ENCODE assay signal across 14 cellular contexts in the genomic region with DNA sequence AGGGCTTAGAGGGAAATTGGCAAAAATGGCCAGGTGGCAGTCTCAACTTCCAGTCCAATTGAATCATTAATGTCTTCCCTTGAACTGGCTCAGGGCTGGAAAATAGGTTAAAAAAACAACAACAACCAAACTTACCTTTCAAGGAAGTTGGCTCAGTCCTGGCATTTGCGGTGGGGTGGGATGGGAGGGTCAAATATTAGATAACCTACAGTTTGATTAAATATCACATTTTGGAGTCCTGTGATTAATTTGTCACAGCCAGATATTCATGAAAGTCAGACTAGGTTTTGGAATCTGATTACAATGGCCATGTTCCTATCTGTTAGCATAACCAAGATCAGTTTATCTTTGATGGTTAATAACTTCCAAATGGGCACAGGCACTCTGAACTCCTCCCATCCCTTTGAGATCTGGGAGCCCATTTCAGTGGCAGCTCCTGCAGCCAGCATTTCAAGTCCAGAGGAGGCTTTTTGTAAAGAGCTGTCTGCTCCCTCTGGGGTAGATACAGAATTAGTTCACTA. TPM values are rescaled to one million over a fixed set of nuclear protein-coding genes. Genes with fewer than 3 reads are reported as not detected.
DNase-seq lines count a peak whose midpoint lies in the region; ATAC-seq and TF ChIP-seq lines count a peak whose summit lies in the region.
"Had no signal": no experiment of that assay in that cellular context is flagged by ENCODE, and none has a peak within 500 bp of the region (broad histone marks: within the 10 kb centered on the region; RNA-seq: fewer than 3 reads in every experiment).

No MANE protein-coding gene starts in this region.

- H4K20me1 ChIP-seq in GM23248 (ENCODE audit: insufficient read depth) (no peaks in the 10 kb centered on the region), OCI-LY3 (ENCODE audit: insufficient read depth, low read length) (no peaks in the 10 kb centered on the region)

- DNase-seq in GM23248 (no peak), LoVo (ENCODE audit: low spot score) (no peak), uterus (no peak)
- DNase-seq: C1 segment of cervical spinal cord; Calu3; CD4-positive, alpha-beta memory T cell; COR-L47; DMS53; DND-41; HCEC 1CT had no signal

- intact Hi-C loops in uterus (cut with DNase I; ENCODE audit: low total_unique reads): no loop called here

- TF ChIP-seq POLR2A in uterus (IDR thresholded peaks at IDR 0.05): no peak

- H3K36me3 ChIP-seq in GM23248 (ENCODE audit: low read depth): no peaks in the 10 kb centered on the region
- no peaks in the 10 kb centered on the region for H3K36me3 ChIP-seq in OCI-LY3 (replicated peaks; ENCODE audit: low read depth, low read length)
- H3K36me3 ChIP-seq in uterus: no peaks in the 10 kb centered on the region

- H3K4me2 ChIP-seq in GM23248 (ENCODE audit: unreplicated experiment): no peak overlapping the region
- 0 out of 2 replicates have a peak overlapping the region, but pooled peaks have one; percentile 5 for H3K4me2 ChIP-seq in OCI-LY3 (ENCODE audit: low read length)
- H3K4me2 ChIP-seq: GM23338 had no signal

- H3K9me3 ChIP-seq in GM23248 (ENCODE audit: low read depth): no peaks in the 10 kb centered on the region
- H3K9me3 ChIP-seq in OCI-LY3 (ENCODE audit: insufficient read depth, low read length): no peaks in the 10 kb centered on the region
- H3K9me3 ChIP-seq in uterus: no peaks in the 10 kb centered on the region

- no peaks in the 10 kb centered on the region for H3K79me2 ChIP-seq in GM23248 (ENCODE audit: insufficient read depth)
- H3K79me2 ChIP-seq in OCI-LY3 (ENCODE audit: low read length): no peaks in the 10 kb centered on the region

- H3F3A ChIP-seq in GM23248 (ENCODE audit: insufficient read depth): no peaks in the 10 kb centered on the region

- TF ChIP-seq CTCF in OCI-LY3 (IDR thresholded peaks at IDR 0.05; ENCODE audit: low read depth, low read length) (no peak), uterus (IDR thresholded peaks at IDR 0.05) (no peak)

- H3K9ac ChIP-seq in GM23248 (no peak overlapping the region), OCI-LY3 (ENCODE audit: low read length) (no peak overlapping the region)

- 0 out of 2 replicates have a peak overlapping the region, but pooled peaks have one; percentile 24 for H2AFZ ChIP-seq in GM23248
- H2AFZ ChIP-seq in OCI-LY3 (ENCODE audit: low read depth, low read length): no peak overlapping the region
- H2AFZ ChIP-seq: GM23338 had no signal

- H3K27me3 ChIP-seq in GM23248 (replicated peaks; ENCODE audit: insufficient read depth): no peaks in the 10 kb centered on the region
- H3K27me3 ChIP-seq in OCI-LY3 (ENCODE audit: low read depth, low read length): peaks cover 6% of the 10 kb centered on the region
- no peaks in the 10 kb centered on the region for H3K27me3 ChIP-seq in uterus

- in situ Hi-C loops in GM23248 (cut with MboI): no loop called here

- no peak overlapping the region for H3K27ac ChIP-seq in GM23248
- H3K27ac ChIP-seq in OCI-LY3 (ENCODE audit: low read length): no peak overlapping the region
- H3K27ac ChIP-seq in uterus: no peak overlapping the region

- ATAC-seq in SK-N-SH treated with all-trans-retinoic acid at 6 μM for 48 hours (no peak), esophagus mucosa (no peak)
- ATAC-seq: GM23338 had no signal

- H3K9me2 ChIP-seq in GM23248 (ENCODE audit: insufficient read depth): no peaks in the 10 kb centered on the region

- 7 to 20% methylated on average over 1 of the region's 1 CpG for WGBS in GM23248 (ENCODE audit: low coverage in 1 of 2, low lambda C conversion rate in 2 of 2, missing lambda C conversion rate in 2 of 2), 2 experiments

- H3K4me3 ChIP-seq in GM23248 (no peak overlapping the region), OCI-LY3 (ENCODE audit: low read length) (no peak overlapping the region), uterus (no peak overlapping the region)
- H3K4me3 ChIP-seq: GM23338 had no signal

- H3K4me1 ChIP-seq in GM23248 (ENCODE audit: insufficient read depth) (no peaks in the 10 kb centered on the region), OCI-LY3 (ENCODE audit: low read length) (0 out of 2 replicates have a peak, but pooled peaks cover 5% of the 10 kb centered on the region), uterus (no peaks in the 10 kb centered on the region)

TF ChIP-seq in SK-N-SH treated with all-trans-retinoic acid at 6 μM for 48 hours, 23 proteins besides CTCF, POLR2A, EP300 and RAD21:
- TF ChIP-seq ZC3H10 (CRISPR knock-in tag; IDR thresholded peaks at IDR 0.05): no peak
- no peak for TF ChIP-seq RARB (CRISPR knock-in tag; IDR thresholded peaks at IDR 0.05)
- TF ChIP-seq ZFP3 (CRISPR knock-in tag; IDR thresholded peaks at IDR 0.05): no peak
- TF ChIP-seq ESRRG (CRISPR knock-in tag; IDR thresholded peaks at IDR 0.05): no peak
- TF ChIP-seq, protein P1, sequence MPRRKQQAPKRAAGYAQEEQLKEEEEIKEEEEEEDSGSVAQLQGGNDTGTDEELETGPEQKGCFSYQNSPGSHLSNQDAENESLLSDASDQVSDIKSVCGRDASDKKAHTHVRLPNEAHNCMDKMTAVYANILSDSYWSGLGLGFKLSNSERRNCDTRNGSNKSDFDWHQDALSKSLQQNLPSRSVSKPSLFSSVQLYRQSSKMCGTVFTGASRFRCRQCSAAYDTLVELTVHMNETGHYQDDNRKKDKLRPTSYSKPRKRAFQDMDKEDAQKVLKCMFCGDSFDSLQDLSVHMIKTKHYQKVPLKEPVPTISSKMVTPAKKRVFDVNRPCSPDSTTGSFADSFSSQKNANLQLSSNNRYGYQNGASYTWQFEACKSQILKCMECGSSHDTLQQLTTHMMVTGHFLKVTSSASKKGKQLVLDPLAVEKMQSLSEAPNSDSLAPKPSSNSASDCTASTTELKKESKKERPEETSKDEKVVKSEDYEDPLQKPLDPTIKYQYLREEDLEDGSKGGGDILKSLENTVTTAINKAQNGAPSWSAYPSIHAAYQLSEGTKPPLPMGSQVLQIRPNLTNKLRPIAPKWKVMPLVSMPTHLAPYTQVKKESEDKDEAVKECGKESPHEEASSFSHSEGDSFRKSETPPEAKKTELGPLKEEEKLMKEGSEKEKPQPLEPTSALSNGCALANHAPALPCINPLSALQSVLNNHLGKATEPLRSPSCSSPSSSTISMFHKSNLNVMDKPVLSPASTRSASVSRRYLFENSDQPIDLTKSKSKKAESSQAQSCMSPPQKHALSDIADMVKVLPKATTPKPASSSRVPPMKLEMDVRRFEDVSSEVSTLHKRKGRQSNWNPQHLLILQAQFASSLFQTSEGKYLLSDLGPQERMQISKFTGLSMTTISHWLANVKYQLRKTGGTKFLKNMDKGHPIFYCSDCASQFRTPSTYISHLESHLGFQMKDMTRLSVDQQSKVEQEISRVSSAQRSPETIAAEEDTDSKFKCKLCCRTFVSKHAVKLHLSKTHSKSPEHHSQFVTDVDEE (CRISPR knock-in tag; IDR thresholded peaks at IDR 0.05): peak; percentile 24; the same call in 1 of the 2 replicates
- TF ChIP-seq BACH2 (CRISPR knock-in tag; IDR thresholded peaks at IDR 0.05; ENCODE audit: borderline replicate concordance): no peak
- peak; percentile 41; the same call in 1 of the 2 replicates for TF ChIP-seq TCF4 (CRISPR knock-in tag; IDR thresholded peaks at IDR 0.05; ENCODE audit: borderline replicate concordance)
- no peak for TF ChIP-seq ZNF8 (CRISPR knock-in tag; IDR thresholded peaks at IDR 0.05)
- no peak for TF ChIP-seq OSR1 (CRISPR knock-in tag; IDR thresholded peaks at IDR 0.05)

RNA-seq across cellular contexts. Expression of a gene that starts 7.8 kb away (rescaled TPM):
- 22.8 and 25.3 TPM in 2 replicates for total RNA-seq in GM23248 (2014; rRNA removed; shearing (Covaris generic))
- 5.8 and 8.0 TPM in 2 replicates for polyA plus RNA-seq in GM23248 (2016; fragmentation: Nextera tagmentation; extraction: Ambion mirVana)
- total RNA-seq in uterus (10 to 100 TPM; 24.1 to 65.3 (median 42.3) TPM), esophagus mucosa (5.4 TPM)
- total RNA-seq: CD4-positive, alpha-beta memory T cell had no signal
- polyA plus RNA-seq: CD4-positive, alpha-beta memory T cell had no signal

RNA-seq across cellular contexts. Expression of a gene that starts 24.6 kb away (rescaled TPM):
- total RNA-seq in GM23248 (2014; rRNA removed; shearing (Covaris generic)): 42.1 and 42.4 TPM in 2 replicates
- polyA plus RNA-seq in GM23248 (2016; fragmentation: Nextera tagmentation; extraction: Ambion mirVana): 39.1 and 39.5 TPM in 2 replicates
- total RNA-seq in uterus: 10 to 100 TPM; 16.9 to 67.6 (median 53.5) TPM
- total RNA-seq in esophagus mucosa: 19.6 TPM
